14 cellular contexts compared by ENCODE assay signal in genomic region chr4:143668930-143669553, GRCh38. TPM values are rescaled to one million over a fixed set of nuclear protein-coding genes. Genes with fewer than 3 reads are reported as not detected.
DNase-seq lines count a peak whose midpoint lies in the region; ATAC-seq lines count a peak whose summit lies in the region.
"Had no signal": no experiment of that assay in that cellular context is flagged by ENCODE, and none has a peak within 500 bp of the region (broad histone marks: within the 10 kb centered on the region; RNA-seq: fewer than 3 reads in every experiment).

No MANE protein-coding gene starts in this region.

- no peak overlapping the region for H3K4me3 Mint-ChIP-seq in activated naive CD8-positive, alpha-beta T cell treated with anti-CD3 and anti-CD28 coated beads for 36 hours
- H3K4me3 Mint-ChIP-seq: endodermal cell, memory B cell had no signal

- intact Hi-C loops in head of caudate nucleus (cut with DNase I): no loop called here

- peaks cover 2% of the 10 kb centered on the region for H3K9me3 Mint-ChIP-seq in activated naive CD8-positive, alpha-beta T cell treated with anti-CD3 and anti-CD28 coated beads for 36 hours

- peaks cover 4% of the 10 kb centered on the region for H3K36me3 Mint-ChIP-seq in activated naive CD8-positive, alpha-beta T cell treated with anti-CD3 and anti-CD28 coated beads for 36 hours

- no peaks in the 10 kb centered on the region for H3K27me3 Mint-ChIP-seq in activated naive CD8-positive, alpha-beta T cell treated with anti-CD3 and anti-CD28 coated beads for 36 hours

- no peaks in the 10 kb centered on the region for H3K4me1 Mint-ChIP-seq in activated naive CD8-positive, alpha-beta T cell treated with anti-CD3 and anti-CD28 coated beads for 36 hours
- H3K4me1 Mint-ChIP-seq: endodermal cell, memory B cell had no signal

- ATAC-seq in GM18519 (IDR thresholded peaks at IDR 0.05; ENCODE audit: low FRiP score, unreplicated experiment): peak; percentile 99
- peak; percentile 97 for ATAC-seq in GM21381 (IDR thresholded peaks at IDR 0.05; ENCODE audit: unreplicated experiment)
- peak; percentile 94 for ATAC-seq in HG02973 (IDR thresholded peaks at IDR 0.05; ENCODE audit: unreplicated experiment)
- peak; percentile 97 for ATAC-seq in HG03575 (IDR thresholded peaks at IDR 0.05; ENCODE audit: extremely low read depth, insufficient number of reproducible peaks, low FRiP score, unreplicated experiment)

- DNase-seq in activated naive CD8-positive, alpha-beta T cell treated with anti-CD3 and anti-CD28 coated beads for 36 hours: no peak
- DNase-seq in NCI-H1694 (lab: John Stamatoyannopoulos, UW) (no peak), NCI-H2171 treated with DMSO at 0.1 percent for 48 hours (lab: John Stamatoyannopoulos, UW) (no peak), head of caudate nucleus (no peak)
- DNase-seq: endodermal cell; NCI-H1694 treated with DMSO at 0.1 percent for 48 hours; PC-9; stimulated activated CD4-positive, alpha-beta T cell treated with anti-CD3 and anti-CD28 coated beads, Interleukin-4, amount 100 ng/mL, for 24 hours had no signal

- H3K27ac Mint-ChIP-seq in activated naive CD8-positive, alpha-beta T cell treated with anti-CD3 and anti-CD28 coated beads for 36 hours: no peak overlapping the region
- H3K27ac Mint-ChIP-seq: endodermal cell, memory B cell had no signal

RNA-seq across cellular contexts. Expression of gene FREM3, which starts 31.4 kb away (rescaled TPM):
- total RNA-seq in activated naive CD8-positive, alpha-beta T cell treated with anti-CD3 and anti-CD28 coated beads for 36 hours: not detected
- total RNA-seq: ascending aorta, PC-9 had no signal
